ENCODE assay signal across 1 cellular context in the genomic region with DNA sequence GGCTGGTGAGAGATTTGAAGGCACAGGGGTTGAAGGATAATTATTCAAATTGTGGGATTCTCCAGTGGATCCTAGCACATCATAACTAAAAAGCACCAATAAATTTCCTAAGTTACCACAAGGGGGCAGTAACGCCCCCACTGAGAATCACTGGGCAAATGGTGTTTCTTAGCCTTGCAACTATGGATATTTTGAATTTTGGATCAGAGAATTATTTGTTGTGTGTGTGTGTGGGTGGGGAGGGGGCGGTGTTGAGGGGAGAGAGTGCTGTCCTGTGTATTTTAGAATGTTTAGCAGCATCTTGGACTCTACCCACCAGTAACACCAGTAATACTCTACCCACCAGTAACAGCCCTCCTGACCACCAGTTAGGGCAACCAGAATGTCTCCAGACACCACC.
TF ChIP-seq lines count a peak whose summit lies in the region.

No MANE protein-coding gene starts in this region.

TF ChIP-seq in H1, 55 proteins besides CTCF, POLR2A, EP300 and RAD21:
- TF ChIP-seq, protein P1, sequence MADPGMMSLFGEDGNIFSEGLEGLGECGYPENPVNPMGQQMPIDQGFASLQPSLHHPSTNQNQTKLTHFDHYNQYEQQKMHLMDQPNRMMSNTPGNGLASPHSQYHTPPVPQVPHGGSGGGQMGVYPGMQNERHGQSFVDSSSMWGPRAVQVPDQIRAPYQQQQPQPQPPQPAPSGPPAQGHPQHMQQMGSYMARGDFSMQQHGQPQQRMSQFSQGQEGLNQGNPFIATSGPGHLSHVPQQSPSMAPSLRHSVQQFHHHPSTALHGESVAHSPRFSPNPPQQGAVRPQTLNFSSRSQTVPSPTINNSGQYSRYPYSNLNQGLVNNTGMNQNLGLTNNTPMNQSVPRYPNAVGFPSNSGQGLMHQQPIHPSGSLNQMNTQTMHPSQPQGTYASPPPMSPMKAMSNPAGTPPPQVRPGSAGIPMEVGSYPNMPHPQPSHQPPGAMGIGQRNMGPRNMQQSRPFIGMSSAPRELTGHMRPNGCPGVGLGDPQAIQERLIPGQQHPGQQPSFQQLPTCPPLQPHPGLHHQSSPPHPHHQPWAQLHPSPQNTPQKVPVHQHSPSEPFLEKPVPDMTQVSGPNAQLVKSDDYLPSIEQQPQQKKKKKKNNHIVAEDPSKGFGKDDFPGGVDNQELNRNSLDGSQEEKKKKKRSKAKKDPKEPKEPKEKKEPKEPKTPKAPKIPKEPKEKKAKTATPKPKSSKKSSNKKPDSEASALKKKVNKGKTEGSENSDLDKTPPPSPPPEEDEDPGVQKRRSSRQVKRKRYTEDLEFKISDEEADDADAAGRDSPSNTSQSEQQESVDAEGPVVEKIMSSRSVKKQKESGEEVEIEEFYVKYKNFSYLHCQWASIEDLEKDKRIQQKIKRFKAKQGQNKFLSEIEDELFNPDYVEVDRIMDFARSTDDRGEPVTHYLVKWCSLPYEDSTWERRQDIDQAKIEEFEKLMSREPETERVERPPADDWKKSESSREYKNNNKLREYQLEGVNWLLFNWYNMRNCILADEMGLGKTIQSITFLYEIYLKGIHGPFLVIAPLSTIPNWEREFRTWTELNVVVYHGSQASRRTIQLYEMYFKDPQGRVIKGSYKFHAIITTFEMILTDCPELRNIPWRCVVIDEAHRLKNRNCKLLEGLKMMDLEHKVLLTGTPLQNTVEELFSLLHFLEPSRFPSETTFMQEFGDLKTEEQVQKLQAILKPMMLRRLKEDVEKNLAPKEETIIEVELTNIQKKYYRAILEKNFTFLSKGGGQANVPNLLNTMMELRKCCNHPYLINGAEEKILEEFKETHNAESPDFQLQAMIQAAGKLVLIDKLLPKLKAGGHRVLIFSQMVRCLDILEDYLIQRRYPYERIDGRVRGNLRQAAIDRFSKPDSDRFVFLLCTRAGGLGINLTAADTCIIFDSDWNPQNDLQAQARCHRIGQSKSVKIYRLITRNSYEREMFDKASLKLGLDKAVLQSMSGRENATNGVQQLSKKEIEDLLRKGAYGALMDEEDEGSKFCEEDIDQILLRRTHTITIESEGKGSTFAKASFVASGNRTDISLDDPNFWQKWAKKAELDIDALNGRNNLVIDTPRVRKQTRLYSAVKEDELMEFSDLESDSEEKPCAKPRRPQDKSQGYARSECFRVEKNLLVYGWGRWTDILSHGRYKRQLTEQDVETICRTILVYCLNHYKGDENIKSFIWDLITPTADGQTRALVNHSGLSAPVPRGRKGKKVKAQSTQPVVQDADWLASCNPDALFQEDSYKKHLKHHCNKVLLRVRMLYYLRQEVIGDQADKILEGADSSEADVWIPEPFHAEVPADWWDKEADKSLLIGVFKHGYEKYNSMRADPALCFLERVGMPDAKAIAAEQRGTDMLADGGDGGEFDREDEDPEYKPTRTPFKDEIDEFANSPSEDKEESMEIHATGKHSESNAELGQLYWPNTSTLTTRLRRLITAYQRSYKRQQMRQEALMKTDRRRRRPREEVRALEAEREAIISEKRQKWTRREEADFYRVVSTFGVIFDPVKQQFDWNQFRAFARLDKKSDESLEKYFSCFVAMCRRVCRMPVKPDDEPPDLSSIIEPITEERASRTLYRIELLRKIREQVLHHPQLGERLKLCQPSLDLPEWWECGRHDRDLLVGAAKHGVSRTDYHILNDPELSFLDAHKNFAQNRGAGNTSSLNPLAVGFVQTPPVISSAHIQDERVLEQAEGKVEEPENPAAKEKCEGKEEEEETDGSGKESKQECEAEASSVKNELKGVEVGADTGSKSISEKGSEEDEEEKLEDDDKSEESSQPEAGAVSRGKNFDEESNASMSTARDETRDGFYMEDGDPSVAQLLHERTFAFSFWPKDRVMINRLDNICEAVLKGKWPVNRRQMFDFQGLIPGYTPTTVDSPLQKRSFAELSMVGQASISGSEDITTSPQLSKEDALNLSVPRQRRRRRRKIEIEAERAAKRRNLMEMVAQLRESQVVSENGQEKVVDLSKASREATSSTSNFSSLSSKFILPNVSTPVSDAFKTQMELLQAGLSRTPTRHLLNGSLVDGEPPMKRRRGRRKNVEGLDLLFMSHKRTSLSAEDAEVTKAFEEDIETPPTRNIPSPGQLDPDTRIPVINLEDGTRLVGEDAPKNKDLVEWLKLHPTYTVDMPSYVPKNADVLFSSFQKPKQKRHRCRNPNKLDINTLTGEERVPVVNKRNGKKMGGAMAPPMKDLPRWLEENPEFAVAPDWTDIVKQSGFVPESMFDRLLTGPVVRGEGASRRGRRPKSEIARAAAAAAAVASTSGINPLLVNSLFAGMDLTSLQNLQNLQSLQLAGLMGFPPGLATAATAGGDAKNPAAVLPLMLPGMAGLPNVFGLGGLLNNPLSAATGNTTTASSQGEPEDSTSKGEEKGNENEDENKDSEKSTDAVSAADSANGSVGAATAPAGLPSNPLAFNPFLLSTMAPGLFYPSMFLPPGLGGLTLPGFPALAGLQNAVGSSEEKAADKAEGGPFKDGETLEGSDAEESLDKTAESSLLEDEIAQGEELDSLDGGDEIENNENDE (IDR thresholded peaks at IDR 0.05; ENCODE audit: insufficient replicate concordance, low read length): no peak
- TF ChIP-seq SAP30 (IDR thresholded peaks at IDR 0.05; ENCODE audit: insufficient read depth, insufficient replicate concordance, low read length): no peak
- TF ChIP-seq SP4 (IDR thresholded peaks at IDR 0.05; ENCODE audit: low read length): no peak
- TF ChIP-seq TAF1 (IDR thresholded peaks at IDR 0.05; ENCODE audit: low read depth, low read length): no peak
- TF ChIP-seq KDM5A (IDR thresholded peaks at IDR 0.05; ENCODE audit: low read length): no peak
- no peak for TF ChIP-seq YY1 (IDR thresholded peaks at IDR 0.05; ENCODE audit: low read depth, low read length)
- TF ChIP-seq RNF2 (IDR thresholded peaks at IDR 0.05; ENCODE audit: borderline replicate concordance, low read depth, low read length, missing control alignments, poor library complexity, severe bottlenecking): no peak
- TF ChIP-seq JUND (IDR thresholded peaks at IDR 0.05; ENCODE audit: low read length): no peak
